In genomic region chr15:39534996-39535395, GRCh38 we compare ENCODE assay signal across 33 cellular contexts.
"Had no signal": no experiment of that assay in that cellular context is flagged by ENCODE, and none has a peak within 500 bp of the region (broad histone marks: within the 10 kb centered on the region; RNA-seq: fewer than 3 reads in every experiment).

No MANE protein-coding gene starts in this region.

- H3K36me3 Mint-ChIP-seq: activated CD4-positive, alpha-beta memory T cell treated with anti-CD3 and anti-CD28 coated beads for 36 hours; activated naive CD4-positive, alpha-beta T cell treated with anti-CD3 and anti-CD28 coated beads, Interleukin-2, amount 10 ng/mL, durations not matched to agents 7 days and 5 days; activated naive CD4-positive, alpha-beta T cell treated with anti-CD3 and anti-CD28 coated beads, Interleukin-2, amount 50 U/mL, for 72 hours; activated naive CD8-positive, alpha-beta T cell treated with anti-CD3 and anti-CD28 coated beads, Interleukin-2, amount 10 ng/mL, durations not matched to agents 7 days and 5 days had no signal

- H3K27me3 Mint-ChIP-seq: activated CD4-positive, alpha-beta T cell treated with anti-CD3 and anti-CD28 coated beads for 36 hours; activated naive CD8-positive, alpha-beta T cell treated with anti-CD3 and anti-CD28 coated beads, Interleukin-2, amount 10 ng/mL, durations not matched to agents 7 days and 5 days had no signal

- H3K4me3 Mint-ChIP-seq: activated CD4-positive, alpha-beta memory T cell treated with anti-CD3 and anti-CD28 coated beads for 36 hours; activated CD4-positive, alpha-beta T cell treated with anti-CD3 and anti-CD28 coated beads for 36 hours; activated CD4-positive, alpha-beta T cell treated with anti-CD3 and anti-CD28 coated beads, Interleukin-2, amount 10 ng/mL, durations not matched to agents 24 days and 14 days; activated CD8-positive, alpha-beta T cell treated with anti-CD3 and anti-CD28 coated beads, Interleukin-2, amount 10 ng/mL, durations not matched to agents 7 days and 5 days; activated naive CD4-positive, alpha-beta T cell treated with anti-CD3 and anti-CD28 coated beads, Interleukin-2, amount 10 ng/mL, durations not matched to agents 7 days and 5 days; activated naive CD8-positive, alpha-beta T cell treated with anti-CD3 and anti-CD28 coated beads, Interleukin-2, amount 10 ng/mL, durations not matched to agents 7 days and 5 days; activated T-cell treated with anti-CD3 and anti-CD28 coated beads, Interleukin-2, amount 50 U/mL, for 24 hours; activated T-cell treated with anti-CD3 and anti-CD28 coated beads, Interleukin-2, amount 50 U/mL, for 72 hours; T-helper 17 cell; T-helper 2 cell treated with Interferon-gamma antibody and Interleukin-4, amounts not matched to agents 5 μg/mL and 100 μg/mL, for 36 hours had no signal

- H3K4me3 ChIP-seq: cardiac muscle cell, colonic mucosa, gastrocnemius medialis had no signal

- H3K4me1 ChIP-seq: colonic mucosa, foreskin keratinocyte had no signal

- DNase-seq: activated CD4-positive, alpha-beta memory T cell treated with anti-CD3 and anti-CD28 coated beads for 36 hours; activated CD4-positive, alpha-beta T cell treated with anti-CD3 and anti-CD28 coated beads for 36 hours; activated CD4-positive, alpha-beta T cell treated with anti-CD3 and anti-CD28 coated beads, Interleukin-2, amount 10 ng/mL, durations not matched to agents 24 days and 14 days; activated CD4-positive, CD25-positive, alpha-beta regulatory T cell; activated CD4-positive, CD25-positive, alpha-beta regulatory T cell treated with anti-CD3 and anti-CD28 coated beads, Interleukin-2, amount 50 U/mL, for 72 hours; activated CD8-positive, alpha-beta memory T cell treated with anti-CD3 and anti-CD28 coated beads, Interleukin-2, amount 50 U/mL, for 48 hours; activated CD8-positive, alpha-beta T cell treated with anti-CD3 and anti-CD28 coated beads, Interleukin-2, amount 10 ng/mL, durations not matched to agents 7 days and 5 days; activated gamma-delta T cell; activated naive CD4-positive, alpha-beta T cell; activated naive CD4-positive, alpha-beta T cell treated with anti-CD3 and anti-CD28 coated beads, Interleukin-2, amount 10 ng/mL, durations not matched to agents 7 days and 5 days; activated naive CD8-positive, alpha-beta T cell treated with anti-CD3 and anti-CD28 coated beads, Interleukin-2, amount 10 ng/mL, durations not matched to agents 7 days and 5 days; activated T-cell treated with anti-CD3 and anti-CD28 coated beads for 4 hours; activated T-cell treated with anti-CD3 and anti-CD28 coated beads, Interleukin-2, amount 50 U/mL, for 24 hours; activated T-cell treated with anti-CD3 and anti-CD28 coated beads, Interleukin-2, amount 50 U/mL, for 72 hours; amniotic stem cell; anterior cingulate cortex; brain microvascular endothelial cell; central memory CD4-positive, alpha-beta T cell; cerebellar nuclear complex; colonic mucosa; effector CD8-positive, alpha-beta T cell; foreskin keratinocyte; gastrocnemius medialis; T-helper 1 cell; T-helper 17 cell; T1000 had no signal

- H3K4me1 Mint-ChIP-seq: activated CD4-positive, alpha-beta T cell treated with anti-CD3 and anti-CD28 coated beads for 36 hours; activated CD4-positive, alpha-beta T cell treated with anti-CD3 and anti-CD28 coated beads, Interleukin-2, amount 10 ng/mL, durations not matched to agents 24 days and 14 days; activated naive CD4-positive, alpha-beta T cell treated with anti-CD3 and anti-CD28 coated beads, Interleukin-2, amount 10 ng/mL, durations not matched to agents 7 days and 5 days; activated naive CD8-positive, alpha-beta T cell treated with anti-CD3 and anti-CD28 coated beads, Interleukin-2, amount 10 ng/mL, durations not matched to agents 7 days and 5 days had no signal

- H3K9me3 ChIP-seq: colonic mucosa, gastrocnemius medialis had no signal

- FAIRE-seq: astrocyte, endometrium, endothelial cell of umbilical vein had no signal

- H3K36me3 ChIP-seq: brain microvascular endothelial cell, cardiac muscle cell, colonic mucosa, gastrocnemius medialis had no signal

- H3K9me3 Mint-ChIP-seq: activated CD4-positive, alpha-beta memory T cell treated with anti-CD3 and anti-CD28 coated beads for 36 hours; activated naive CD4-positive, alpha-beta T cell treated with anti-CD3 and anti-CD28 coated beads, Interleukin-2, amount 10 ng/mL, durations not matched to agents 7 days and 5 days; activated naive CD4-positive, alpha-beta T cell treated with anti-CD3 and anti-CD28 coated beads, Interleukin-2, amount 50 U/mL, for 72 hours; activated T-cell treated with anti-CD3 and anti-CD28 coated beads, Interleukin-2, amount 50 U/mL, for 24 hours; activated T-cell treated with anti-CD3 and anti-CD28 coated beads, Interleukin-2, amount 50 U/mL, for 72 hours; T-helper 2 cell treated with Interferon-gamma antibody and Interleukin-4, amounts not matched to agents 5 μg/mL and 100 μg/mL, for 36 hours had no signal

- ATAC-seq: activated CD4-positive, alpha-beta T cell treated with anti-CD3 and anti-CD28 coated beads for 36 hours; activated CD8-positive, alpha-beta T cell treated with anti-CD3 and anti-CD28 coated beads, Interleukin-2, amount 10 ng/mL, durations not matched to agents 7 days and 5 days; activated naive CD4-positive, alpha-beta T cell treated with anti-CD3 and anti-CD28 coated beads, Interleukin-2, amount 50 U/mL, for 72 hours; activated T-cell treated with anti-CD3 and anti-CD28 coated beads, Interleukin-2, amount 50 U/mL, for 72 hours; foreskin keratinocyte; gastrocnemius medialis; T-helper 17 cell had no signal

- H3K27me3 ChIP-seq: brain microvascular endothelial cell, cardiac muscle cell, colonic mucosa, foreskin keratinocyte, gastrocnemius medialis had no signal

- H3K27ac ChIP-seq: brain microvascular endothelial cell, cardiac muscle cell, colonic mucosa, epithelial cell of prostate, foreskin keratinocyte, gastrocnemius medialis had no signal

- H3K27ac Mint-ChIP-seq: activated CD4-positive, alpha-beta memory T cell treated with anti-CD3 and anti-CD28 coated beads for 36 hours; activated CD4-positive, alpha-beta T cell treated with anti-CD3 and anti-CD28 coated beads for 36 hours; activated CD4-positive, alpha-beta T cell treated with anti-CD3 and anti-CD28 coated beads, Interleukin-2, amount 10 ng/mL, durations not matched to agents 24 days and 14 days; activated CD8-positive, alpha-beta T cell treated with anti-CD3 and anti-CD28 coated beads, Interleukin-2, amount 10 ng/mL, durations not matched to agents 7 days and 5 days; activated naive CD4-positive, alpha-beta T cell treated with anti-CD3 and anti-CD28 coated beads, Interleukin-2, amount 10 ng/mL, durations not matched to agents 7 days and 5 days; activated naive CD4-positive, alpha-beta T cell treated with anti-CD3 and anti-CD28 coated beads, Interleukin-2, amount 50 U/mL, for 72 hours; activated naive CD8-positive, alpha-beta T cell treated with anti-CD3 and anti-CD28 coated beads, Interleukin-2, amount 10 ng/mL, durations not matched to agents 7 days and 5 days; activated T-cell treated with anti-CD3 and anti-CD28 coated beads, Interleukin-2, amount 50 U/mL, for 24 hours; activated T-cell treated with anti-CD3 and anti-CD28 coated beads, Interleukin-2, amount 50 U/mL, for 72 hours; T-helper 17 cell; T-helper 2 cell treated with Interferon-gamma antibody and Interleukin-4, amounts not matched to agents 5 μg/mL and 100 μg/mL, for 36 hours had no signal
